ENCODE assay signal across 12 cellular contexts in the genomic region with DNA sequence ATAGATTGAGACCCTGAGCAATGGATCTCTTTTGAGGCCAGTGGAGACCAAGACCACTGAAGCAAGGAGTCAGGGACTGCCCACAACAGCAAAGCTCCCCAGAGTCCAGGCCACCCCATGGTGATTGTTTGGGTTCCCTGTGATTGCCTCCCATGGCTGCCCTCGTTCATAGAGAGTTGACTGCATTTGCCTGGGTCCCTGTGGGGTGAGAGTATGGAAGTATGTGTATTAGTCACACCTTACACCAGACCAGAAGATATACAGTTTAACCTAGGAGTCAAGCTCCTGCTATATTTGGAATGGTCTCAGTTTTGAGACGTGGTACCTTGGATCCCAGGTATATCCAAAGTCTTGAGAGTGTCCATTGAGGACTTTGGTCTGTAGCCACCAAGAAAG. TPM values are rescaled to one million over a fixed set of nuclear protein-coding genes. Genes with fewer than 3 reads are reported as not detected.
DNase-seq lines count a peak whose midpoint lies in the region; ATAC-seq and TF ChIP-seq lines count a peak whose summit lies in the region.
"Had no signal": no experiment of that assay in that cellular context is flagged by ENCODE, and none has a peak within 500 bp of the region (broad histone marks: within the 10 kb centered on the region; RNA-seq: fewer than 3 reads in every experiment).

No MANE protein-coding gene starts in this region.

- intact Hi-C loops in heart right ventricle (cut with DNase I) = loop anchor here in 3 of 10 donors (10.0 kb wide), 2 partner anchors 140 to 440 kb away; partner anchors contain the start of genes MMD (in 2 of the 3) and TMEM100 (in 1 of the 3)
- intact Hi-C loops in prostate gland (cut with DNase I) = no loop called here
- intact Hi-C loops in uterus (cut with DNase I; ENCODE audit: low total_unique reads) = no loop called here

- TF ChIP-seq CTCF in heart right ventricle (IDR thresholded peaks at IDR 0.05) = no peak
- TF ChIP-seq CTCF in prostate gland (IDR thresholded peaks at IDR 0.05) = no peak
- no peak for TF ChIP-seq CTCF in uterus (IDR thresholded peaks at IDR 0.05)
- TF ChIP-seq CTCF in WERI-Rb-1 (IDR thresholded peaks at IDR 0.05; ENCODE audit: low read depth, low read length) = no peak

- TF ChIP-seq POLR2A in prostate gland (IDR thresholded peaks at IDR 0.05) (no peak), uterus (IDR thresholded peaks at IDR 0.05) (no peak)

- peaks cover 0 to 10% (median 0%) of the 10 kb centered on the region in 9 donors for H3K36me3 ChIP-seq in heart right ventricle
- no peaks in the 10 kb centered on the region for H3K36me3 ChIP-seq in prostate gland
- H3K36me3 ChIP-seq in uterus = no peaks in the 10 kb centered on the region
- H3K36me3 ChIP-seq in WERI-Rb-1 = no peaks in the 10 kb centered on the region

- DNase-seq in activated T-cell treated with anti-CD3 and anti-CD28 coated beads, Interleukin-2, amount 50 U/mL, for 72 hours = no peak
- DNase-seq in activated T-cell treated with anti-CD3 and anti-CD28 coated beads for 4 hours (no peak), heart right ventricle (no peak), prostate gland (ENCODE audit: low spot score) (no peak), uterus (no peak), WERI-Rb-1 (no peak)
- DNase-seq in activated CD8-positive, alpha-beta memory T cell treated with anti-CD3 and anti-CD28 coated beads, Interleukin-2, amount 50 U/mL, for 4 hours = no peak
- DNase-seq in activated naive CD8-positive, alpha-beta T cell treated with anti-CD3 and anti-CD28 coated beads for 36 hours = no peak
- DNase-seq: mesenchymal stem cell; stimulated activated CD4-positive, alpha-beta T cell treated with anti-CD3 and anti-CD28 coated beads, Interleukin-4, amount 100 ng/mL, for 24 hours; stimulated activated naive CD4-positive, alpha-beta T cell treated with Interleukin-2 at 50 U/mL for 16 hours had no signal

- no peaks in the 10 kb centered on the region for H3K27me3 Mint-ChIP-seq in activated T-cell treated with anti-CD3 and anti-CD28 coated beads, Interleukin-2, amount 50 U/mL, for 72 hours (ENCODE audit: low read depth)
- no peaks in the 10 kb centered on the region for H3K27me3 Mint-ChIP-seq in activated naive CD8-positive, alpha-beta T cell treated with anti-CD3 and anti-CD28 coated beads for 36 hours

- H3K27me3 ChIP-seq in heart right ventricle (no peaks in the 10 kb centered on the region), prostate gland (replicated peaks; ENCODE audit: insufficient read depth) (no peaks in the 10 kb centered on the region), uterus (no peaks in the 10 kb centered on the region), WERI-Rb-1 (ENCODE audit: insufficient read depth, low read depth, severe bottlenecking) (no peaks in the 10 kb centered on the region)

- H3K9me3 Mint-ChIP-seq in activated T-cell treated with anti-CD3 and anti-CD28 coated beads, Interleukin-2, amount 50 U/mL, for 72 hours = no peaks in the 10 kb centered on the region
- no peaks in the 10 kb centered on the region for H3K9me3 Mint-ChIP-seq in activated naive CD8-positive, alpha-beta T cell treated with anti-CD3 and anti-CD28 coated beads for 36 hours

- H3K4me1 ChIP-seq in heart right ventricle (peaks cover 19 to 91% (median 76%) of the 10 kb centered on the region in 9 donors), prostate gland (replicated peaks) (peaks cover 5% of the 10 kb centered on the region), uterus (peaks cover 5 to 27% of the 10 kb centered on the region in 2 donors)

- H3K27ac Mint-ChIP-seq in activated T-cell treated with anti-CD3 and anti-CD28 coated beads, Interleukin-2, amount 50 U/mL, for 72 hours = peak overlapping the region; percentile 75
- H3K27ac Mint-ChIP-seq in activated naive CD8-positive, alpha-beta T cell treated with anti-CD3 and anti-CD28 coated beads for 36 hours = no peak overlapping the region

- ATAC-seq in activated T-cell treated with anti-CD3 and anti-CD28 coated beads, Interleukin-2, amount 50 U/mL, for 72 hours (replicated peaks in 1 of 2) = no peak
- ATAC-seq in heart right ventricle = no peak

- no peak overlapping the region for H3K4me3 Mint-ChIP-seq in activated T-cell treated with anti-CD3 and anti-CD28 coated beads, Interleukin-2, amount 50 U/mL, for 72 hours
- H3K4me3 Mint-ChIP-seq in activated naive CD8-positive, alpha-beta T cell treated with anti-CD3 and anti-CD28 coated beads for 36 hours = no peak overlapping the region

- no peaks in the 10 kb centered on the region for H3K9me3 ChIP-seq in heart right ventricle
- no peaks in the 10 kb centered on the region for H3K9me3 ChIP-seq in prostate gland
- no peaks in the 10 kb centered on the region for H3K9me3 ChIP-seq in uterus
- no peaks in the 10 kb centered on the region for H3K9me3 ChIP-seq in WERI-Rb-1 (ENCODE audit: severe bottlenecking)

- H3K4me1 Mint-ChIP-seq in activated T-cell treated with anti-CD3 and anti-CD28 coated beads, Interleukin-2, amount 50 U/mL, for 72 hours (ENCODE audit: low read depth) = peaks cover 6% of the 10 kb centered on the region
- peaks cover 4% of the 10 kb centered on the region for H3K4me1 Mint-ChIP-seq in activated naive CD8-positive, alpha-beta T cell treated with anti-CD3 and anti-CD28 coated beads for 36 hours

- H3K4me3 ChIP-seq in heart right ventricle (no peak overlapping the region), prostate gland (no peak overlapping the region), uterus (no peak overlapping the region), WERI-Rb-1 (ENCODE audit: low read depth, low read length) (no peak overlapping the region)

- 47 to 67% methylated on average over 2 of the region's 2 CpGs for WGBS in heart right ventricle, 2 donors
- 41% methylated on average over 2 of the region's 2 CpGs for WGBS in prostate gland

- H3K27ac ChIP-seq in heart right ventricle (peak overlapping the region; percentile 54 to 94 (median 84)), prostate gland (peak overlapping the region; percentile 74 to 75), uterus (peak overlapping the region; percentile 84 to 92), WERI-Rb-1 (no peak overlapping the region)
- H3K27ac ChIP-seq: 22Rv1 had no signal

- no peaks in the 10 kb centered on the region for H3K36me3 Mint-ChIP-seq in activated T-cell treated with anti-CD3 and anti-CD28 coated beads, Interleukin-2, amount 50 U/mL, for 72 hours (ENCODE audit: insufficient read depth in 2 of 2)
- H3K36me3 Mint-ChIP-seq in activated naive CD8-positive, alpha-beta T cell treated with anti-CD3 and anti-CD28 coated beads for 36 hours = no peaks in the 10 kb centered on the region

RNA-seq across cellular contexts. Expression of gene HLF, which starts 20.2 kb away (rescaled TPM):
- 10 to 100 TPM; 23.9 to 44.3 TPM for total RNA-seq in activated T-cell treated with anti-CD3 and anti-CD28 coated beads, Interleukin-2, amount 50 U/mL, for 72 hours
- 10 to 100 TPM; 11.2 to 42.5 (median 31.3) TPM for total RNA-seq in heart right ventricle
- 1 to 10 TPM; 4.1 to 4.4 TPM for polyA plus RNA-seq in heart right ventricle
- total RNA-seq in prostate gland = 10 to 100 TPM; 26.5 to 34.9 TPM
- 10 to 100 TPM; 12.0 to 81.2 (median 50.4) TPM for total RNA-seq in uterus
- total RNA-seq in activated naive CD8-positive, alpha-beta T cell treated with anti-CD3 and anti-CD28 coated beads for 36 hours = under 1 TPM; 0.19 to 0.32 TPM

Comparison
In these comparisons a context has a peak if more than half of its experiments do, and no peak if none do; other contexts are left out.
1. RNA of gene HLF, which starts 20.2 kb away (total RNA-seq): 12.0 to 81.2 TPM in uterus, 23.9 to 44.3 TPM in activated T-cell treated with anti-CD3 and anti-CD28 coated beads, Interleukin-2, amount 50 U/mL, for 72 hours, 26.5 to 34.9 TPM in prostate gland and 11.2 to 42.5 TPM in heart right ventricle; 0.19 to 0.32 TPM in activated naive CD8-positive, alpha-beta T cell treated with anti-CD3 and anti-CD28 coated beads for 36 hours; every median in the first group is over 4 times any median in the second.